8 cellular contexts compared by ENCODE assay signal in the genomic region with DNA sequence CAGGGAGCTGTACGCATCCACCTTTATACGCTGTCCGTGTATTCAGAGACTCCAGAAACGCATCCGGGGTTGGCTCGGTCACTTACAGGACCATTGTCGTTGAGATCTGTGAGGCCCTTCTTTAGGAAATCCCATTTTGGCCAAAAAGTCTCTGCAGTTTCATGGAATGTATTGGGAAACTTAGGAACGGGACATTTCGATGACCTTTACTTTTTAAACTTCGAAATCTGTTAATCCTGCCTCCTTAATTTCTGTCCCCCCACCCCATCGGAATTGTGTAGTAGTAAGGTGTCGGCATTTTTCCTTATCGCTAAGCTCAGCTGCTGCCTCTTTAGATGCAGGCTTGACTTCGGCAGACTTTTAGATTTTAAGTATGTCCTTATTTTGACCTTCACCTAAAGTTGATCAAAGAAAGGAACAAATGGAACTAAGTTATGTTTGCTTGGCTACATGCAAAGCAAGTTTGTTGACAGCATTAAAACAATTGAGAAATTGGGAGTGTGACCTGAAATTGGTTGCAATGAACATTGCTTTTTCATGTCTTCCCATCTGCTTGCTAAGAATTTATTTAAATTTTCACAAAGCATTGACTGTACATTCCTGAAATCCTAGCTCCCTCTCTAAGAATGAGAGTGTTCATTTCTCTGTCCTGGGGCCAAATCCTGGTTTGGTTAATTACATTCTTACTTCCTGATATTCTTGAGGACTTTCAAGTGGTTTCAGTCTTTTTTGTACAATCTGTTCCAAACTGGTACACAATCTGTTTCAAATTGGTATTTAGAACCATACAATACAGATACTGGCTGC. TPM values are rescaled to one million over a fixed set of nuclear protein-coding genes. Genes with fewer than 3 reads are reported as not detected.
DNase-seq lines count a peak whose midpoint lies in the region; ATAC-seq and TF ChIP-seq lines count a peak whose summit lies in the region.

No MANE protein-coding gene starts in this region.

- TF ChIP-seq POLR2A in GM18505 (IDR thresholded peaks at IDR 0.05; ENCODE audit: borderline replicate concordance, extremely low read depth, insufficient read depth, insufficient read length) = no peak

- no peak for TF ChIP-seq CTCF in WERI-Rb-1 (IDR thresholded peaks at IDR 0.05; ENCODE audit: low read depth, low read length)
- TF ChIP-seq CTCF in fibroblast of villous mesenchyme (IDR thresholded peaks at IDR 0.05; ENCODE audit: insufficient read depth, low read depth, low read length) = no peak
- TF ChIP-seq CTCF in GM13977 (IDR thresholded peaks at IDR 0.05; ENCODE audit: extremely low read depth, insufficient read depth, missing control alignments) = no peak

- no peaks in the 10 kb centered on the region for H3K27me3 ChIP-seq in WERI-Rb-1 (ENCODE audit: insufficient read depth, low read depth, severe bottlenecking)

- ATAC-seq in HG03095 (IDR thresholded peaks at IDR 0.05; ENCODE audit: unreplicated experiment) (no peak), GM18505 (IDR thresholded peaks at IDR 0.05; ENCODE audit: unreplicated experiment) (no peak)

- H3K4me3 ChIP-seq in WERI-Rb-1 (ENCODE audit: low read depth, low read length) (peak overlapping the region; percentile 55), fibroblast of villous mesenchyme (ENCODE audit: low read depth, low read length) (peak overlapping the region; percentile 95), skeletal muscle cell (ENCODE audit: low read depth, low read length) (peak overlapping the region; percentile 58)

- H3K36me3 ChIP-seq in WERI-Rb-1 = peaks cover 3% of the 10 kb centered on the region; the same call in 1 of the 2 replicates

- in situ Hi-C loops in GM13977 (cut with MboI; ENCODE audit: low pct_unique_long_range_greater_than_20kb, low sequenced_read_pairs, unreplicated experiment) = no loop called here

- peak overlapping the region; percentile 67 for H3K27ac ChIP-seq in WERI-Rb-1

- peak; percentile 30 for DNase-seq in DMS53 (lab: John Stamatoyannopoulos, UW)
- no peak for DNase-seq in DMS53 treated with DMSO at 0.1 percent for 48 hours (lab: John Stamatoyannopoulos, UW; ENCODE audit: unreplicated experiment)
- no peak for DNase-seq in WERI-Rb-1
- peak; percentile 15 for DNase-seq in fibroblast of villous mesenchyme (ENCODE audit: low read depth)
- no peak for DNase-seq in skeletal muscle cell (ENCODE audit: low read depth)
- no peak for DNase-seq in GM13977 (ENCODE audit: low spot score)

- H3K9me3 ChIP-seq in WERI-Rb-1 (ENCODE audit: severe bottlenecking) = no peaks in the 10 kb centered on the region

RNA-seq across cellular contexts. Expression of gene RAPH1, which starts 0.9 kb away (rescaled TPM):
- 13.2 and 19.4 TPM in 2 replicates for total RNA-seq in fibroblast of villous mesenchyme

Comparison
In these comparisons a context has a peak if more than half of its experiments do, and no peak if none do; other contexts are left out.
1. DNase-seq: peak in DMS53 (single experiment) and fibroblast of villous mesenchyme (single experiment); none in DMS53 treated with DMSO at 0.1 percent for 48 hours (single experiment), WERI-Rb-1 (single experiment), skeletal muscle cell (single experiment) and GM13977 (single experiment).
2. Peak in every context shown above with its lines, with median percentiles within 50 percentile points of each other: H3K4me3 ChIP-seq.